In genomic region chr4:147312376-147313046, GRCh38 we compare ENCODE assay signal across 16 cellular contexts.
DNase-seq lines count a peak whose midpoint lies in the region; ATAC-seq and TF ChIP-seq lines count a peak whose summit lies in the region.
"Had no signal": no experiment of that assay in that cellular context is flagged by ENCODE, and none has a peak within 500 bp of the region (broad histone marks: within the 10 kb centered on the region; RNA-seq: fewer than 3 reads in every experiment).

No MANE protein-coding gene starts in this region.

- TF ChIP-seq CTCF in PC-3 (conservative IDR thresholded peaks at IDR 0.05; ENCODE audit: low read depth, low read length) (no peak), fibroblast of pulmonary artery (IDR thresholded peaks at IDR 0.05; ENCODE audit: low read length, missing control alignments) (no peak), neural crest cell (conservative IDR thresholded peaks at IDR 0.05) (no peak)

- H3F3A ChIP-seq in PC-3 (ENCODE audit: low read length, unreplicated experiment), result no peaks in the 10 kb centered on the region

- H3K36me3 ChIP-seq in PC-3 (ENCODE audit: low read depth, low read length), result no peaks in the 10 kb centered on the region
- H3K36me3 ChIP-seq: suprapubic skin had no signal

- H3K4me2 ChIP-seq in PC-3 (ENCODE audit: low read length), result no peak overlapping the region

- peak overlapping the region; percentile 94 for H3K27ac Mint-ChIP-seq in neural crest cell (ENCODE audit: unreplicated experiment)
- H3K27ac Mint-ChIP-seq: naive B cell had no signal

- H3K4me3 ChIP-seq in PC-3 (ENCODE audit: low read length) (no peak overlapping the region), fibroblast of pulmonary artery (replicated peaks; ENCODE audit: low read depth, low read length) (no peak overlapping the region)
- H3K4me3 ChIP-seq: suprapubic skin had no signal

- peaks cover 5% of the 10 kb centered on the region; the same call in 1 of the 2 replicates for H3K4me1 ChIP-seq in PC-3 (ENCODE audit: insufficient read depth, low read length)
- H3K4me1 ChIP-seq: suprapubic skin had no signal

- DNase-seq in AG08396 (ENCODE audit: low spot score), result peak; percentile 15
- peak; percentile 35 for DNase-seq in PC-3
- peak; percentile 51 for DNase-seq in fibroblast of pulmonary artery (ENCODE audit: low read depth)
- no peak for DNase-seq in neural crest cell (ENCODE audit: low read depth, low spot score)
- no peak for DNase-seq in kidney glomerular epithelial cell (lab: John Stamatoyannopoulos, UW)
- DNase-seq in activated T-cell treated with anti-CD3 and anti-CD28 coated beads, Interleukin-2, amount 50 U/mL, for 4 hours, result no peak
- no peak for DNase-seq in C1 segment of cervical spinal cord (lab: John Stamatoyannopoulos, UW)
- DNase-seq: activated gamma-delta T cell treated with Interleukin-2 at 50 U/mL for 16 hours; Kasumi-1; naive B cell; NCI-H187 treated with DMSO at 0.1 percent for 48 hours; NCI-H748 treated with DMSO at 0.1 percent for 48 hours; retina; stimulated activated CD4-positive, alpha-beta T cell treated with anti-CD3 and anti-CD28 coated beads, Interleukin-2, amount 100 ng/mL, for 24 hours had no signal

- H3K27me3 ChIP-seq in PC-3 (ENCODE audit: low read length), result no peaks in the 10 kb centered on the region
- H3K27me3 ChIP-seq: suprapubic skin had no signal

- no TSS peak for BruUV-seq in PC-3 (replicated peaks; lab: Mats Ljungman, UMichigan)

- peaks cover 67% of the 10 kb centered on the region for H3K4me1 Mint-ChIP-seq in neural crest cell
- H3K4me1 Mint-ChIP-seq in activated T-cell treated with anti-CD3 and anti-CD28 coated beads, Interleukin-2, amount 50 U/mL, for 4 hours (ENCODE audit: low read depth), result no peaks in the 10 kb centered on the region
- H3K4me1 Mint-ChIP-seq: naive B cell had no signal

- H3K4me3 Mint-ChIP-seq in neural crest cell, result peak overlapping the region; percentile 28
- H3K4me3 Mint-ChIP-seq in activated T-cell treated with anti-CD3 and anti-CD28 coated beads, Interleukin-2, amount 50 U/mL, for 4 hours, result no peak overlapping the region
- H3K4me3 Mint-ChIP-seq: naive B cell had no signal

- H2AFZ ChIP-seq in PC-3 (ENCODE audit: low read length), result no peak overlapping the region

- POLR2A ChIA-PET in PC-3 (lab: Charles Lee; ENCODE audit: unreplicated experiment), result interaction anchor here (0.6 kb wide), 1 partner anchor 159 kb away, joined by 3 read pairs; no protein-coding TSS in a partner anchor

- no peak; the same call in 1 of the 2 replicates for ATAC-seq in PC-3
- ATAC-seq in activated T-cell treated with anti-CD3 and anti-CD28 coated beads, Interleukin-2, amount 50 U/mL, for 4 hours, result no peak
- no peak for ATAC-seq in HG03159 (IDR thresholded peaks at IDR 0.05; ENCODE audit: unreplicated experiment)

- no peaks in the 10 kb centered on the region for H3K36me3 Mint-ChIP-seq in neural crest cell (ENCODE audit: low read depth)
- H3K36me3 Mint-ChIP-seq in activated T-cell treated with anti-CD3 and anti-CD28 coated beads, Interleukin-2, amount 50 U/mL, for 4 hours (ENCODE audit: insufficient read depth), result no peaks in the 10 kb centered on the region
- H3K36me3 Mint-ChIP-seq: naive B cell had no signal

- peaks cover 2% of the 10 kb centered on the region for H3K9me3 Mint-ChIP-seq in neural crest cell
- H3K9me3 Mint-ChIP-seq in activated T-cell treated with anti-CD3 and anti-CD28 coated beads, Interleukin-2, amount 50 U/mL, for 4 hours, result no peaks in the 10 kb centered on the region

- no peaks in the 10 kb centered on the region for H3K79me2 ChIP-seq in PC-3 (ENCODE audit: low read length)

- H3K9me3 ChIP-seq in PC-3 (ENCODE audit: low read length), result no peaks in the 10 kb centered on the region
- H3K9me3 ChIP-seq: suprapubic skin had no signal

- no peak overlapping the region for H3K9ac ChIP-seq in PC-3 (ENCODE audit: low read length)

- H3K27ac ChIP-seq in PC-3 (ENCODE audit: low read length), result no peak overlapping the region
- H3K27ac ChIP-seq: suprapubic skin had no signal

- no peaks in the 10 kb centered on the region for H3K9me2 ChIP-seq in PC-3 (replicated peaks; ENCODE audit: low read length)

- intact Hi-C loops in PC-3 (cut with micrococcal nuclease), result no loop called here

- no peaks in the 10 kb centered on the region for H3K27me3 Mint-ChIP-seq in neural crest cell (ENCODE audit: low read depth)
- H3K27me3 Mint-ChIP-seq in activated T-cell treated with anti-CD3 and anti-CD28 coated beads, Interleukin-2, amount 50 U/mL, for 4 hours (ENCODE audit: low read depth), result no peaks in the 10 kb centered on the region
- H3K27me3 Mint-ChIP-seq: naive B cell had no signal

- CTCF ChIA-PET in PC-3 (lab: Charles Lee), result no interaction called here

- H4K20me1 ChIP-seq in PC-3 (ENCODE audit: low read length), result no peaks in the 10 kb centered on the region

Comparison
In these comparisons a context has a peak if more than half of its experiments do, and no peak if none do; other contexts are left out.
1. DNase-seq: peak in AG08396 (single experiment), PC-3 (single experiment) and fibroblast of pulmonary artery (single experiment); none in neural crest cell (single experiment), kidney glomerular epithelial cell (single experiment), activated T-cell treated with anti-CD3 and anti-CD28 coated beads, Interleukin-2, amount 50 U/mL, for 4 hours (single experiment) and C1 segment of cervical spinal cord (0 of 14).